21 cellular contexts compared by ENCODE assay signal in genomic region chr14:64994540-64994939, GRCh38. TPM values are rescaled to one million over a fixed set of nuclear protein-coding genes. Genes with fewer than 3 reads are reported as not detected.
DNase-seq lines count a peak whose midpoint lies in the region; ATAC-seq and TF ChIP-seq lines count a peak whose summit lies in the region.
"Had no signal": no experiment of that assay in that cellular context is flagged by ENCODE, and none has a peak within 500 bp of the region (broad histone marks: within the 10 kb centered on the region; RNA-seq: fewer than 3 reads in every experiment).

No MANE protein-coding gene starts in this region.

- no peak overlapping the region for H4K91ac ChIP-seq in IMR-90 (ENCODE audit: insufficient read depth, low read depth, low read length)

- H3K9ac ChIP-seq in IMR-90 (ENCODE audit: low read depth, low read length): no peak overlapping the region

- no peak overlapping the region for H3K23ac ChIP-seq in IMR-90 (ENCODE audit: low read depth, low read length)

- TF ChIP-seq RAD21 in IMR-90 (IDR thresholded peaks at IDR 0.05; ENCODE audit: low read length): no peak

- no peak overlapping the region for H3K18ac ChIP-seq in IMR-90 (ENCODE audit: low read depth, low read length)

- POLR2A ChIA-PET in IMR-90 (lab: Charles Lee; ENCODE audit: unreplicated experiment): no interaction called here

- no peak overlapping the region for H2BK120ac ChIP-seq in IMR-90 (ENCODE audit: low read depth, low read length)

- CTCF ChIA-PET in IMR-90 (lab: Yijun Ruan, JAX): interaction anchor here (0.5 to 2.8 kb wide), 2 partner anchors 25 to 79 kb away, joined by 3 to 18 read pairs; no protein-coding TSS in a partner anchor

- H3K4ac ChIP-seq in IMR-90 (ENCODE audit: low read depth, low read length): no peak overlapping the region

- H4K20me1 ChIP-seq in IMR-90 (ENCODE audit: insufficient read depth, low read length): peaks cover 3% of the 10 kb centered on the region; the same call in 1 of the 2 replicates

- intact Hi-C loops in CD14-positive monocyte (cut with micrococcal nuclease): no loop called here
- intact Hi-C loops in IMR-90 (cut with micrococcal nuclease): no loop called here

- peaks cover 5% of the 10 kb centered on the region for H3K9me1 ChIP-seq in IMR-90 (ENCODE audit: insufficient read depth, low read length)

- H3K27ac Mint-ChIP-seq in CD14-positive monocyte: peak overlapping the region; percentile 53 to 94 (median 84)
- H3K27ac Mint-ChIP-seq: CD8-positive, alpha-beta T cell; HFFc6 had no signal

- H3K27ac ChIP-seq in IMR-90 (ENCODE audit: insufficient read depth, low read length) (no peak overlapping the region), neutrophil (peak overlapping the region; percentile 98)
- H3K27ac ChIP-seq: A549 had no signal

- no peak for TF ChIP-seq POLR2A in IMR-90 (IDR thresholded peaks at IDR 0.05; ENCODE audit: low read depth, low read length)

- peaks cover 11 to 51% of the 10 kb centered on the region in 2 experiments; a peak in 2 of 4 replicates for H3K79me1 ChIP-seq in IMR-90 (ENCODE audit: low read depth in 1 of 2, low read length in 2 of 2)

- H3K9me3 Mint-ChIP-seq in CD14-positive monocyte: no peaks in the 10 kb centered on the region
- H3K9me3 Mint-ChIP-seq: CD4-positive, CD25-positive, alpha-beta regulatory T cell; CD8-positive, alpha-beta T cell; HFFc6 had no signal

- DNase-seq in CD14-positive monocyte (ENCODE audit: low spot score): no peak
- DNase-seq in IMR-90: peak; percentile 52
- DNase-seq in Kasumi-1 (lab: John Stamatoyannopoulos, UW): no peak
- DNase-seq in G401 (ENCODE audit: low spot score): no peak
- DNase-seq: 8988T; ACHN; AML-193; BE2C; C1 segment of cervical spinal cord; Caco-2; CD4-positive, CD25-positive, alpha-beta regulatory T cell; CD8-positive, alpha-beta T cell; DMS153; DND-41; GF-D8; GOT3; HFFc6 had no signal

- no CpG with 5 or more reads among the region's 2 CpGs for WGBS in IMR-90 (ENCODE audit: extremely low coverage in 2 of 2, insufficient read length in 1 of 2), 2 experiments

- H2BK20ac ChIP-seq in IMR-90 (ENCODE audit: low read depth, low read length): no peak overlapping the region

- no peak overlapping the region for H2AK5ac ChIP-seq in IMR-90 (ENCODE audit: low read depth, low read length)

- H3K4me1 ChIP-seq in IMR-90 (ENCODE audit: control insufficient read depth, insufficient read depth, low read length): peaks cover 10% of the 10 kb centered on the region
- peaks cover 56 to 72% of the 10 kb centered on the region in 2 experiments for H3K4me1 ChIP-seq in neutrophil (ENCODE audit: control insufficient read depth in 1 of 2, insufficient read depth in 1 of 2, low read depth in 1 of 2, low read length in 1 of 2)
- H3K4me1 ChIP-seq: BE2C, Caco-2 had no signal

- no peak overlapping the region for H2AK9ac ChIP-seq in IMR-90 (replicated peaks; ENCODE audit: low read depth, low read length, poor library complexity)

- H3K4me3 Mint-ChIP-seq in CD14-positive monocyte: no peak overlapping the region
- H3K4me3 Mint-ChIP-seq: CD4-positive, CD25-positive, alpha-beta regulatory T cell; CD8-positive, alpha-beta T cell; HFFc6 had no signal

- dilution Hi-C loops in IMR-90 (cut with HindIII; ENCODE audit: low sequenced_read_pairs, unreplicated experiment): no loop called here

- H3K27me3 ChIP-seq in IMR-90 (ENCODE audit: control insufficient read depth, insufficient read depth, low read length) (no peaks in the 10 kb centered on the region), neutrophil (no peaks in the 10 kb centered on the region)
- H3K27me3 ChIP-seq: BE2C had no signal

- no peak overlapping the region for H4K8ac ChIP-seq in IMR-90 (ENCODE audit: low read depth in 2 of 2, low read length in 2 of 2)

- H3K14ac ChIP-seq in IMR-90 (replicated peaks; ENCODE audit: low read depth, low read length): no peak overlapping the region

- H3K36me3 ChIP-seq in IMR-90 (ENCODE audit: control insufficient read depth, insufficient read depth, low read length) (no peaks in the 10 kb centered on the region), neutrophil (no peaks in the 10 kb centered on the region)
- H3K36me3 ChIP-seq: BE2C, HAP-1 had no signal

- peaks cover 2 to 8% of the 10 kb centered on the region in 2 donors for H3K36me3 Mint-ChIP-seq in CD14-positive monocyte

- no peak overlapping the region for H4K5ac ChIP-seq in IMR-90 (ENCODE audit: low read depth, low read length)

- H2BK15ac ChIP-seq in IMR-90 (ENCODE audit: low read depth, low read length): no peak overlapping the region

- ATAC-seq in IMR-90 (ENCODE audit: low read depth): peak; percentile 65
- ATAC-seq in GM19328 (IDR thresholded peaks at IDR 0.05; ENCODE audit: unreplicated experiment): no peak
- ATAC-seq: A549; CD8-positive, alpha-beta T cell had no signal

- no peak for TF ChIP-seq CTCF in CD14-positive monocyte (IDR thresholded peaks at IDR 0.05)
- TF ChIP-seq CTCF in IMR-90 (conservative IDR thresholded peaks at IDR 0.05; ENCODE audit: low read depth, low read length): no peak
- TF ChIP-seq CTCF in neutrophil (IDR thresholded peaks at IDR 0.05): no peak

- no TSS peak for BruUV-seq in IMR-90 (replicated peaks; lab: Mats Ljungman, UMichigan)

- H2BK5ac ChIP-seq in IMR-90 (ENCODE audit: low read depth, low read length, poor library complexity, severe bottlenecking): no peak overlapping the region

- peaks cover 71% of the 10 kb centered on the region for H3K4me1 Mint-ChIP-seq in CD14-positive monocyte

- H3K4me3 ChIP-seq in IMR-90 (ENCODE audit: insufficient read depth, low read depth, low read length) (no peak overlapping the region), neutrophil (ENCODE audit: low read depth in 1 of 2, low read length in 1 of 2) (peak overlapping the region in 1 of 2 experiments; percentile 39)
- H3K4me3 ChIP-seq: A549, HAP-1 had no signal

- H2AFZ ChIP-seq in IMR-90 (replicated peaks; ENCODE audit: low read length, poor library complexity): no peak overlapping the region

- H3K27me3 Mint-ChIP-seq in CD14-positive monocyte (ENCODE audit: low read depth in 3 of 3): no peaks in the 10 kb centered on the region
- H3K27me3 Mint-ChIP-seq: CD4-positive, CD25-positive, alpha-beta regulatory T cell had no signal

- in situ Hi-C loops in IMR-90 (cut with MboI; ENCODE audit: low sequenced_read_pairs): no loop called here
- in situ Hi-C loops in G401 (cut with HindIII; ENCODE audit: low sequenced_read_pairs): no loop called here

- H3K9me3 ChIP-seq in IMR-90 (ENCODE audit: control insufficient read depth, insufficient read depth, low read length): no peaks in the 10 kb centered on the region
- no peaks in the 10 kb centered on the region for H3K9me3 ChIP-seq in neutrophil
- H3K9me3 ChIP-seq: A549, BE2C, Caco-2, HAP-1 had no signal

- no peak overlapping the region for H3K56ac ChIP-seq in IMR-90 (ENCODE audit: extremely low read depth, insufficient read depth, low read length)

- no peak overlapping the region for H3K4me2 ChIP-seq in IMR-90 (ENCODE audit: low read depth, low read length)
- H3K4me2 ChIP-seq: A549 had no signal

TF ChIP-seq in IMR-90, 13 proteins besides CTCF, POLR2A, EP300 and RAD21 (continues in another document):
- TF ChIP-seq CEBPB (IDR thresholded peaks at IDR 0.05; ENCODE audit: low read depth, low read length): no peak
- TF ChIP-seq MAFK (IDR thresholded peaks at IDR 0.05; ENCODE audit: low read depth, low read length): no peak
- TF ChIP-seq FOS (IDR thresholded peaks at IDR 0.05; ENCODE audit: low read depth, low read length): no peak
- TF ChIP-seq MXI1 (IDR thresholded peaks at IDR 0.05; ENCODE audit: borderline replicate concordance, low read depth, low read length): no peak
- TF ChIP-seq USF2 (IDR thresholded peaks at IDR 0.05; ENCODE audit: low read depth, low read length): no peak
- no peak for TF ChIP-seq SMC3 (IDR thresholded peaks at IDR 0.05; ENCODE audit: low read depth, low read length)
- TF ChIP-seq RFX5 (IDR thresholded peaks at IDR 0.05; ENCODE audit: low read depth, low read length): no peak
- TF ChIP-seq ELK1 (IDR thresholded peaks at IDR 0.05; ENCODE audit: borderline replicate concordance, low read depth, low read length): no peak
- TF ChIP-seq CHD1 (IDR thresholded peaks at IDR 0.05; ENCODE audit: low read depth, low read length): no peak
- TF ChIP-seq MAZ (IDR thresholded peaks at IDR 0.05; ENCODE audit: borderline replicate concordance, low read depth, low read length): no peak

RNA-seq across cellular contexts. Expression of gene FNTB, which starts 7.8 kb away (rescaled TPM):
- polyA plus RNA-seq in CD14-positive monocyte: 10 to 100 TPM; 12.3 to 14.2 TPM
- 8.1 and 9.9 TPM in 2 replicates for total RNA-seq in IMR-90 (2012; rRNA removed)
- 17.8 and 18.5 TPM in 2 replicates for polyA plus RNA-seq in IMR-90 (2012; rRNA removed)
- polyA plus RNA-seq in IMR-90 (2012; cell fraction: cytosol; rRNA removed): 11.6 and 15.5 TPM in 2 replicates
- polyA plus RNA-seq in IMR-90 (2012; cell fraction: nucleus; rRNA removed; ENCODE audit: low replicate concordance): 24.1 and 27.4 TPM in 2 replicates
- 8.0 and 8.7 TPM in 2 replicates for total RNA-seq in G401 (2014; rRNA removed; shearing (Covaris generic))

RNA-seq across cellular contexts. Expression of gene RAB15, which starts 22.4 kb away (rescaled TPM):
- polyA plus RNA-seq in CD14-positive monocyte (under 1 TPM; 0.09 to 0.14 TPM), IMR-90 (2012; rRNA removed) (7.0 and 7.8 TPM in 2 replicates)
- 3.3 and 3.4 TPM in 2 replicates for total RNA-seq in IMR-90 (2012; rRNA removed)
- polyA plus RNA-seq in IMR-90 (2012; cell fraction: cytosol; rRNA removed): 4.5 and 5.1 TPM in 2 replicates
- 15.7 and 20.4 TPM in 2 replicates for polyA plus RNA-seq in IMR-90 (2012; cell fraction: nucleus; rRNA removed; ENCODE audit: low replicate concordance)
- 15.8 and 26.2 TPM in 2 replicates for total RNA-seq in G401 (2014; rRNA removed; shearing (Covaris generic))

RNA-seq across cellular contexts. Expression of gene GPX2, which starts 52.0 kb away (rescaled TPM):
- polyA plus RNA-seq in CD14-positive monocyte (not detected), IMR-90 (2012; rRNA removed) (not detected in 2 replicates)
- not detected in 2 replicates for total RNA-seq in IMR-90 (2012; rRNA removed)
- polyA plus RNA-seq in IMR-90 (2012; cell fraction: cytosol; rRNA removed): not detected in 2 replicates
- polyA plus RNA-seq in IMR-90 (2012; cell fraction: nucleus; rRNA removed; ENCODE audit: low replicate concordance): 0.30 TPM in 1 of 2 replicates, not detected in the other
- not detected in 2 replicates for total RNA-seq in G401 (2014; rRNA removed; shearing (Covaris generic))
- total RNA-seq: CD4-positive, CD25-positive, alpha-beta regulatory T cell; CD8-positive, alpha-beta T cell; HFFc6 had no signal
